In genomic region chr2:203890733-203891132, GRCh38 we compare ENCODE assay signal across 18 cellular contexts. TPM values are rescaled to one million over a fixed set of nuclear protein-coding genes. Genes with fewer than 3 reads are reported as not detected.
A peak's percentile ranks its signal among the peaks of the same experiment; 100 is the strongest.
DNase-seq lines count a peak whose midpoint lies in the region; ATAC-seq and TF ChIP-seq lines count a peak whose summit lies in the region.
"Had no signal": no experiment of that assay in that cellular context is flagged by ENCODE, and none has a peak within 500 bp of the region (broad histone marks: within the 10 kb centered on the region; RNA-seq: fewer than 3 reads in every experiment).

No MANE protein-coding gene starts in this region.

- peaks cover 81% of the 10 kb centered on the region for H3K4me1 Mint-ChIP-seq in activated CD4-positive, alpha-beta T cell treated with anti-CD3 and anti-CD28 coated beads for 36 hours
- peaks cover 57 to 78% of the 10 kb centered on the region in 2 donors for H3K4me1 Mint-ChIP-seq in natural killer cell treated with Interleukin-12 subunit alpha and Interleukin-12 subunit beta and Interleukin-15 and Interleukin-18, amount 100 ng/mL, for 72 hours (ENCODE audit: low read depth in 2 of 2)
- H3K4me1 Mint-ChIP-seq in natural killer cell: peaks cover 0 to 5% of the 10 kb centered on the region in 2 donors
- peaks cover 39% of the 10 kb centered on the region for H3K4me1 Mint-ChIP-seq in activated naive CD8-positive, alpha-beta T cell (ENCODE audit: low read depth)
- peaks cover 78% of the 10 kb centered on the region for H3K4me1 Mint-ChIP-seq in stimulated activated naive CD8-positive, alpha-beta T cell treated with anti-CD3 and anti-CD28 coated beads, Interleukin-15, amount 100 ng/mL, for 72 hours
- H3K4me1 Mint-ChIP-seq: IgD-negative memory B cell had no signal

- POLR2A ChIA-PET in activated CD4-positive, alpha-beta T cell treated with anti-CD3 and anti-CD28 coated beads for 36 hours (lab: Charles Lee): interaction anchor here (0.5 to 1.4 kb wide), 9 partner anchors 11 to 165 kb away, joined by 3 to 13 read pairs (median 3); partner anchors contain the start of genes CTLA4 and ICOS

- intact Hi-C loops in activated CD4-positive, alpha-beta T cell treated with anti-CD3 and anti-CD28 coated beads for 36 hours (cut with DNase I, micrococcal nuclease): loop anchor here (1.0 to 5.0 kb wide), 10 partner anchors 19 to 313 kb away; partner anchors contain the start of gene CD28 (in 1 of the 2)
- intact Hi-C loops in natural killer cell (cut with micrococcal nuclease): no loop called here

- no peak for ATAC-seq in activated CD4-positive, alpha-beta T cell treated with anti-CD3 and anti-CD28 coated beads for 36 hours
- no peak for ATAC-seq in natural killer cell treated with Interleukin-12 subunit alpha and Interleukin-12 subunit beta and Interleukin-15 and Interleukin-18, amount 100 ng/mL, for 72 hours
- ATAC-seq in natural killer cell (no peak), GM19351 (IDR thresholded peaks at IDR 0.05; ENCODE audit: unreplicated experiment) (no peak)
- ATAC-seq in stimulated activated naive CD8-positive, alpha-beta T cell treated with anti-CD3 and anti-CD28 coated beads, Interleukin-15, amount 100 ng/mL, for 72 hours: no peak

- H3K9me3 Mint-ChIP-seq in activated CD4-positive, alpha-beta T cell treated with anti-CD3 and anti-CD28 coated beads for 36 hours (ENCODE audit: low read depth): no peaks in the 10 kb centered on the region
- peaks cover 8% of the 10 kb centered on the region for H3K9me3 Mint-ChIP-seq in natural killer cell treated with Interleukin-12 subunit alpha and Interleukin-12 subunit beta and Interleukin-15 and Interleukin-18, amount 100 ng/mL, for 72 hours
- H3K9me3 Mint-ChIP-seq in natural killer cell: no peaks in the 10 kb centered on the region
- no peaks in the 10 kb centered on the region for H3K9me3 Mint-ChIP-seq in activated naive CD8-positive, alpha-beta T cell (ENCODE audit: low read depth)
- H3K9me3 Mint-ChIP-seq in stimulated activated naive CD8-positive, alpha-beta T cell treated with anti-CD3 and anti-CD28 coated beads, Interleukin-15, amount 100 ng/mL, for 72 hours: peaks cover 0 to 4% of the 10 kb centered on the region in 2 donors
- H3K9me3 Mint-ChIP-seq: CD8-positive, alpha-beta memory T cell had no signal

- peaks cover 4% of the 10 kb centered on the region for H3K27me3 Mint-ChIP-seq in activated CD4-positive, alpha-beta T cell treated with anti-CD3 and anti-CD28 coated beads for 36 hours
- H3K27me3 Mint-ChIP-seq in natural killer cell treated with Interleukin-12 subunit alpha and Interleukin-12 subunit beta and Interleukin-15 and Interleukin-18, amount 100 ng/mL, for 72 hours: peaks cover 0 to 4% of the 10 kb centered on the region in 2 donors
- H3K27me3 Mint-ChIP-seq in natural killer cell (ENCODE audit: low read depth in 2 of 2): peaks cover 0 to 6% of the 10 kb centered on the region in 2 donors
- H3K27me3 Mint-ChIP-seq in activated naive CD8-positive, alpha-beta T cell: no peaks in the 10 kb centered on the region
- H3K27me3 Mint-ChIP-seq in stimulated activated naive CD8-positive, alpha-beta T cell treated with anti-CD3 and anti-CD28 coated beads, Interleukin-15, amount 100 ng/mL, for 72 hours: no peaks in the 10 kb centered on the region

- CTCF ChIA-PET in activated CD4-positive, alpha-beta T cell treated with anti-CD3 and anti-CD28 coated beads for 36 hours (lab: Charles Lee): interaction anchor here (0.9 to 1.3 kb wide), 5 partner anchors 17 to 30 kb away, joined by 3 to 7 read pairs (median 4); no protein-coding TSS in a partner anchor

- peaks cover 2% of the 10 kb centered on the region for H3K36me3 Mint-ChIP-seq in activated CD4-positive, alpha-beta T cell treated with anti-CD3 and anti-CD28 coated beads for 36 hours (ENCODE audit: low read depth)
- peaks cover 13% of the 10 kb centered on the region for H3K36me3 Mint-ChIP-seq in natural killer cell treated with Interleukin-12 subunit alpha and Interleukin-12 subunit beta and Interleukin-15 and Interleukin-18, amount 100 ng/mL, for 72 hours
- no peaks in the 10 kb centered on the region for H3K36me3 Mint-ChIP-seq in natural killer cell
- H3K36me3 Mint-ChIP-seq in activated naive CD8-positive, alpha-beta T cell: peaks cover 2% of the 10 kb centered on the region

- no peak overlapping the region for H3K4me3 Mint-ChIP-seq in activated CD4-positive, alpha-beta T cell treated with anti-CD3 and anti-CD28 coated beads for 36 hours
- peak overlapping the region; percentile 59 for H3K4me3 Mint-ChIP-seq in natural killer cell treated with Interleukin-12 subunit alpha and Interleukin-12 subunit beta and Interleukin-15 and Interleukin-18, amount 100 ng/mL, for 72 hours
- H3K4me3 Mint-ChIP-seq in natural killer cell: no peak overlapping the region
- no peak overlapping the region for H3K4me3 Mint-ChIP-seq in activated naive CD8-positive, alpha-beta T cell
- H3K4me3 Mint-ChIP-seq in stimulated activated naive CD8-positive, alpha-beta T cell treated with anti-CD3 and anti-CD28 coated beads, Interleukin-15, amount 100 ng/mL, for 72 hours: peak overlapping the region; percentile 3 to 51
- H3K4me3 Mint-ChIP-seq: CD8-positive, alpha-beta memory T cell; IgD-negative memory B cell had no signal

- DNase-seq in activated CD4-positive, alpha-beta T cell treated with anti-CD3 and anti-CD28 coated beads for 36 hours: no peak
- DNase-seq in activated CD4-positive, alpha-beta T cell treated with anti-CD3 and anti-CD28 coated beads, Interleukin-2, amount 50 U/mL, for 1 hour: no peak
- DNase-seq in natural killer cell treated with Interleukin-12 subunit alpha and Interleukin-12 subunit beta and Interleukin-15 and Interleukin-18, amount 100 ng/mL, for 72 hours (ENCODE audit: low spot score): no peak
- DNase-seq in natural killer cell (no peak), NCI-H2107 (lab: John Stamatoyannopoulos, UW) (no peak)
- no peak for DNase-seq in stimulated activated naive CD8-positive, alpha-beta T cell treated with anti-CD3 and anti-CD28 coated beads, Interleukin-15, amount 100 ng/mL, for 72 hours
- DNase-seq: CD8-positive, alpha-beta memory T cell; DMS79 treated with DMSO at 0.1 percent for 48 hours; HCEC 1CT; NCI-H1105 treated with DMSO at 0.1 percent for 48 hours; NCI-H1694 treated with DMSO at 0.1 percent for 48 hours; NCI-H446; NCI-H69 had no signal

- TF ChIP-seq CTCF in natural killer cell (IDR thresholded peaks at IDR 0.05): no peak

- H3K27ac Mint-ChIP-seq in activated CD4-positive, alpha-beta T cell treated with anti-CD3 and anti-CD28 coated beads for 36 hours: peak overlapping the region; percentile 88
- H3K27ac Mint-ChIP-seq in natural killer cell treated with Interleukin-12 subunit alpha and Interleukin-12 subunit beta and Interleukin-15 and Interleukin-18, amount 100 ng/mL, for 72 hours: peak overlapping the region; percentile 87
- no peak overlapping the region for H3K27ac Mint-ChIP-seq in natural killer cell
- H3K27ac Mint-ChIP-seq in activated naive CD8-positive, alpha-beta T cell: peak overlapping the region; percentile 84
- H3K27ac Mint-ChIP-seq in stimulated activated naive CD8-positive, alpha-beta T cell treated with anti-CD3 and anti-CD28 coated beads, Interleukin-15, amount 100 ng/mL, for 72 hours: peak overlapping the region; percentile 65 to 96
- H3K27ac Mint-ChIP-seq: CD8-positive, alpha-beta memory T cell; IgD-negative memory B cell had no signal

RNA-seq across cellular contexts. Expression of gene CTLA4, which starts 23.2 kb away (rescaled TPM):
- total RNA-seq in activated CD4-positive, alpha-beta T cell treated with anti-CD3 and anti-CD28 coated beads for 36 hours: 100 to 1,000 TPM; 121 to 127 TPM
- total RNA-seq in natural killer cell treated with Interleukin-12 subunit alpha and Interleukin-12 subunit beta and Interleukin-15 and Interleukin-18, amount 100 ng/mL, for 72 hours: 10 to 100 TPM; 13.7 to 54.8 TPM
- total RNA-seq in natural killer cell: 1 to 10 TPM in 1 of 3 donors, under 1 TPM in 2; 0.31 to 2.3 (median 0.78) TPM
- total RNA-seq: A172, LHCN-M2 had no signal

RNA-seq across cellular contexts. Expression of gene ICOS, which starts 45.8 kb away (rescaled TPM):
- total RNA-seq in activated CD4-positive, alpha-beta T cell treated with anti-CD3 and anti-CD28 coated beads for 36 hours: 100 to 1,000 TPM; 133 to 161 TPM
- total RNA-seq in natural killer cell treated with Interleukin-12 subunit alpha and Interleukin-12 subunit beta and Interleukin-15 and Interleukin-18, amount 100 ng/mL, for 72 hours: 10 to 100 TPM; 68.8 to 93.6 TPM
- 1 to 10 TPM in 2 of 3 donors, under 1 TPM in 1; 0.35 to 4.2 (median 1.7) TPM for total RNA-seq in natural killer cell
- total RNA-seq: A172, LHCN-M2 had no signal

Comparison
In these comparisons a context has a peak if more than half of its experiments do, and no peak if none do; other contexts are left out.
1. H3K27ac Mint-ChIP-seq: peak in activated CD4-positive, alpha-beta T cell treated with anti-CD3 and anti-CD28 coated beads for 36 hours (single experiment), natural killer cell treated with Interleukin-12 subunit alpha and Interleukin-12 subunit beta and Interleukin-15 and Interleukin-18, amount 100 ng/mL, for 72 hours (2 of 2), activated naive CD8-positive, alpha-beta T cell (single experiment) and stimulated activated naive CD8-positive, alpha-beta T cell treated with anti-CD3 and anti-CD28 coated beads, Interleukin-15, amount 100 ng/mL, for 72 hours (2 of 2); none in natural killer cell (0 of 2).
2. H3K4me3 Mint-ChIP-seq: peak in natural killer cell treated with Interleukin-12 subunit alpha and Interleukin-12 subunit beta and Interleukin-15 and Interleukin-18, amount 100 ng/mL, for 72 hours (single experiment) and stimulated activated naive CD8-positive, alpha-beta T cell treated with anti-CD3 and anti-CD28 coated beads, Interleukin-15, amount 100 ng/mL, for 72 hours (2 of 2); none in activated CD4-positive, alpha-beta T cell treated with anti-CD3 and anti-CD28 coated beads for 36 hours (single experiment), natural killer cell (single experiment) and activated naive CD8-positive, alpha-beta T cell (single experiment).
3. RNA of gene CTLA4, which starts 23.2 kb away (total RNA-seq): 121 to 127 TPM in activated CD4-positive, alpha-beta T cell treated with anti-CD3 and anti-CD28 coated beads for 36 hours and 13.7 to 54.8 TPM in natural killer cell treated with Interleukin-12 subunit alpha and Interleukin-12 subunit beta and Interleukin-15 and Interleukin-18, amount 100 ng/mL, for 72 hours; 0.31 to 2.3 TPM in natural killer cell; every median in the first group is over 4 times any median in the second.
4. RNA of gene ICOS, which starts 45.8 kb away (total RNA-seq): 133 to 161 TPM in activated CD4-positive, alpha-beta T cell treated with anti-CD3 and anti-CD28 coated beads for 36 hours and 68.8 to 93.6 TPM in natural killer cell treated with Interleukin-12 subunit alpha and Interleukin-12 subunit beta and Interleukin-15 and Interleukin-18, amount 100 ng/mL, for 72 hours; 0.35 to 4.2 TPM in natural killer cell; every median in the first group is over 10 times any median in the second.